16 cellular contexts compared by ENCODE assay signal in genomic region chr6:113315068-113315467, GRCh38.
"Had no signal": no experiment of that assay in that cellular context is flagged by ENCODE, and none has a peak within 500 bp of the region (broad histone marks: within the 10 kb centered on the region; RNA-seq: fewer than 3 reads in every experiment).

No MANE protein-coding gene starts in this region.

- H3K36me3 Mint-ChIP-seq: activated naive CD8-positive, alpha-beta T cell treated with anti-CD3 and anti-CD28 coated beads, Interleukin-2, amount 10 ng/mL, durations not matched to agents 7 days and 5 days; memory B cell; naive B cell; stimulated activated naive B cell treated with anti-CD40 and anti-IgM and Interleukin-4, amounts not matched to agents 10 μg/mL and 1 μg/mL and 100 μg/mL, for 72 hours had no signal

- H3K27me3 ChIP-seq: brain microvascular endothelial cell, esophagus muscularis mucosa, ovary, right lobe of liver, spleen, thyroid gland had no signal

- H3K4me3 ChIP-seq: esophagus muscularis mucosa, mucosa of descending colon, ovary, psoas muscle, right lobe of liver, spleen, thyroid gland had no signal

- H3K27me3 Mint-ChIP-seq: dendritic cell treated with granulocyte-macrophage colony-stimulating factor and Interleukin-4, amounts not matched to agents 40 ng/mL and 50 ng/mL, for 4 days; memory B cell; stimulated activated naive B cell treated with anti-CD40 and anti-IgM and Interleukin-4, amounts not matched to agents 10 μg/mL and 1 μg/mL and 100 μg/mL, for 72 hours had no signal

- H3K27ac ChIP-seq: brain microvascular endothelial cell, esophagus muscularis mucosa, ovary, psoas muscle, right lobe of liver, spleen, thyroid gland had no signal

- H3K4me1 ChIP-seq: psoas muscle, right lobe of liver, spleen, thyroid gland had no signal

- H3K36me3 ChIP-seq: brain microvascular endothelial cell, esophagus muscularis mucosa, ovary, right lobe of liver, spleen, thyroid gland had no signal

- H3K4me1 Mint-ChIP-seq: activated naive CD8-positive, alpha-beta T cell treated with anti-CD3 and anti-CD28 coated beads, Interleukin-2, amount 10 ng/mL, durations not matched to agents 7 days and 5 days had no signal

- H3K27ac Mint-ChIP-seq: activated naive CD8-positive, alpha-beta T cell treated with anti-CD3 and anti-CD28 coated beads, Interleukin-2, amount 10 ng/mL, durations not matched to agents 7 days and 5 days; dendritic cell treated with granulocyte-macrophage colony-stimulating factor and Interleukin-4, amounts not matched to agents 40 ng/mL and 50 ng/mL, for 4 days; memory B cell; naive B cell; stimulated activated naive B cell treated with anti-CD40 and anti-IgM and Interleukin-4, amounts not matched to agents 10 μg/mL and 1 μg/mL and 100 μg/mL, for 72 hours had no signal

- H3K4me3 Mint-ChIP-seq: activated naive CD8-positive, alpha-beta T cell treated with anti-CD3 and anti-CD28 coated beads, Interleukin-2, amount 10 ng/mL, durations not matched to agents 7 days and 5 days; dendritic cell treated with granulocyte-macrophage colony-stimulating factor and Interleukin-4, amounts not matched to agents 40 ng/mL and 50 ng/mL, for 4 days; memory B cell; naive B cell; neural crest cell; stimulated activated naive B cell treated with anti-CD40 and anti-IgM and Interleukin-4, amounts not matched to agents 10 μg/mL and 1 μg/mL and 100 μg/mL, for 72 hours had no signal

- DNase-seq: activated CD4-positive, alpha-beta T cell treated with anti-CD3 and anti-CD28 coated beads, Interleukin-2, amount 50 U/mL, for 4 hours; activated naive CD8-positive, alpha-beta T cell treated with anti-CD3 and anti-CD28 coated beads, Interleukin-2, amount 10 ng/mL, durations not matched to agents 7 days and 5 days; brain microvascular endothelial cell; effector CD8-positive, alpha-beta T cell; mucosa of descending colon; naive B cell; ovary; psoas muscle; right lobe of liver; spleen; stimulated activated naive B cell treated with anti-CD40 and anti-IgM and Interleukin-4, amounts not matched to agents 10 μg/mL and 1 μg/mL and 100 μg/mL, for 72 hours; thyroid gland had no signal

- H3K9me3 Mint-ChIP-seq: activated naive CD8-positive, alpha-beta T cell treated with anti-CD3 and anti-CD28 coated beads, Interleukin-2, amount 10 ng/mL, durations not matched to agents 7 days and 5 days; dendritic cell treated with granulocyte-macrophage colony-stimulating factor and Interleukin-4, amounts not matched to agents 40 ng/mL and 50 ng/mL, for 4 days; memory B cell; neural crest cell had no signal

- H3K9me3 ChIP-seq: esophagus muscularis mucosa, mucosa of descending colon, ovary, psoas muscle, right lobe of liver, spleen, thyroid gland had no signal

- ATAC-seq: mucosa of descending colon; psoas muscle; right lobe of liver; stimulated activated naive B cell treated with anti-CD40 and anti-IgM and Interleukin-4, amounts not matched to agents 10 μg/mL and 1 μg/mL and 100 μg/mL, for 72 hours had no signal
